Comparison of ENCODE assay signal across 1 cellular context in genomic region chr10:88899886-88900285, GRCh38.
TF ChIP-seq lines count a peak whose summit lies in the region.

No MANE protein-coding gene starts in this region.

TF ChIP-seq in GM12878, 131 proteins besides CTCF, POLR2A, EP300 and RAD21:
- TF ChIP-seq KAT2A (conservative IDR thresholded peaks at IDR 0.05; ENCODE audit: control insufficient read depth, low read depth, low read length): no peak
- TF ChIP-seq ZNF274 (IDR thresholded peaks at IDR 0.05; ENCODE audit: insufficient read depth, insufficient read length): no peak
- TF ChIP-seq ZZZ3 (IDR thresholded peaks at IDR 0.05; ENCODE audit: control insufficient read depth, insufficient read length, low read depth): no peak
- no peak for TF ChIP-seq SIX5 (IDR thresholded peaks at IDR 0.05; ENCODE audit: low read depth, low read length, severe bottlenecking)
- TF ChIP-seq EGR1 (IDR thresholded peaks at IDR 0.05; ENCODE audit: borderline replicate concordance in 1 of 2, low read depth in 2 of 2, low read length in 2 of 2): no peak
